1 cellular context compared by ENCODE assay signal in genomic region chr11:67608486-67608885, GRCh38.
TF ChIP-seq lines count a peak whose summit lies in the region.

No MANE protein-coding gene starts in this region.

TF ChIP-seq in IMR-90, 13 proteins besides CTCF, POLR2A, EP300 and RAD21:
- no peak for TF ChIP-seq FOS (IDR thresholded peaks at IDR 0.05; ENCODE audit: low read depth, low read length)
- TF ChIP-seq BHLHE40 (IDR thresholded peaks at IDR 0.05; ENCODE audit: low read depth, low read length) = no peak
- no peak for TF ChIP-seq RFX5 (IDR thresholded peaks at IDR 0.05; ENCODE audit: low read depth, low read length)
